Comparison of ENCODE assay signal across 18 cellular contexts in the genomic region with DNA sequence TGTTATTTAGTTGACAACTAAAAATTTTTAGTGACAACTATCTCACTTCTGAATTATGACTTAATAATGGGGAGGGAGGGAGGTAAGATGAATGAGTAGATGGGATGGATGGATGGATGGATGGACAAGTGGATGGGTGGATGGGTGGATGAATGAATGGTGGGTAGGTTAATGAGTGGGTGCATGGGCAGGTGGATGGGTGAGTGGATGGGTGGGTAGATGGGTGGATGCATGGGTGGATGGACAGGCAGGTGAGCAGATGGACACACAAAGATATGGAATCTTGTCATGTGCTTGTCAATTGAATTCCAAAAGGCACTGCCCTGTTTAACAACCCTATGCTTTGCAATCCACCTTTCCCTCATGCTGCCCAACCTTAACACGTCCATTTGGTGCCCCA.
DNase-seq lines count a peak whose midpoint lies in the region; ATAC-seq and TF ChIP-seq lines count a peak whose summit lies in the region.
"Had no signal": no experiment of that assay in that cellular context is flagged by ENCODE, and none has a peak within 500 bp of the region (broad histone marks: within the 10 kb centered on the region; RNA-seq: fewer than 3 reads in every experiment).

No MANE protein-coding gene starts in this region.

- ATAC-seq in memory B cell (ENCODE audit: low read depth): no peak
- ATAC-seq: Right ventricle myocardium inferior had no signal

- no peaks in the 10 kb centered on the region for H3K9me3 ChIP-seq in HEK293 (ENCODE audit: control insufficient read depth, insufficient read depth, low read depth, low read length)
- H3K9me3 ChIP-seq: BLaER1, HAP-1 had no signal

- no peaks in the 10 kb centered on the region for H3K4me1 ChIP-seq in HEK293 (ENCODE audit: control insufficient read depth, insufficient read depth, low read length)

- TF ChIP-seq CTCF in HEK293 (tag by site-specific recombination; IDR thresholded peaks at IDR 0.05) (no peak), coronary artery (IDR thresholded peaks at IDR 0.05) (no peak)

- POLR2A ChIA-PET in HEK293 (lab: Yijun Ruan, JAX): no interaction called here

- H3K4me3 ChIP-seq in HEK293 (ENCODE audit: low read depth, low read length) (no peak overlapping the region), coronary artery (no peak overlapping the region)
- H3K4me3 ChIP-seq: BLaER1, HAP-1, PC-9 had no signal

- CTCF ChIA-PET in HEK293 (lab: Yijun Ruan, JAX): no interaction called here

- H3K9me3 Mint-ChIP-seq in T-helper 2 cell treated with Interferon-gamma antibody and Interleukin-4, amounts not matched to agents 5 μg/mL and 100 μg/mL, for 36 hours: no peaks in the 10 kb centered on the region
- no peaks in the 10 kb centered on the region for H3K9me3 Mint-ChIP-seq in memory B cell
- H3K9me3 Mint-ChIP-seq: IgD-negative memory B cell had no signal

- DNase-seq in T-helper 2 cell treated with Interferon-gamma antibody and Interleukin-4, amounts not matched to agents 5 μg/mL and 100 μg/mL, for 36 hours (ENCODE audit: low spot score): no peak
- DNase-seq in T-helper 2 cell: no peak
- peak; percentile 56 for DNase-seq in coronary artery (ENCODE audit: low spot score)
- DNase-seq in memory B cell (ENCODE audit: low spot score in 2 of 2): no peak
- no peak for DNase-seq in 8988T
- DNase-seq in NCI-H2029 (lab: John Stamatoyannopoulos, UW): no peak
- no peak for DNase-seq in HCEC 1CT
- DNase-seq: DMS153, NCI-H146, NCI-H2107, NCI-H526 treated with DMSO at 0.1 percent for 48 hours had no signal

- peaks cover 0 to 15% of the 10 kb centered on the region in 2 experiments; a peak in 1 of 3 replicates for H3K36me3 ChIP-seq in HEK293 (ENCODE audit: control insufficient read depth in 2 of 2, insufficient read depth in 1 of 2, low read length in 2 of 2)

- H3K36me3 Mint-ChIP-seq in T-helper 2 cell treated with Interferon-gamma antibody and Interleukin-4, amounts not matched to agents 5 μg/mL and 100 μg/mL, for 36 hours (ENCODE audit: low read depth): peaks cover 3% of the 10 kb centered on the region
- peaks cover 6% of the 10 kb centered on the region for H3K36me3 Mint-ChIP-seq in memory B cell
- H3K36me3 Mint-ChIP-seq: IgD-negative memory B cell had no signal

- no peaks in the 10 kb centered on the region for H3K4me1 Mint-ChIP-seq in T-helper 2 cell treated with Interferon-gamma antibody and Interleukin-4, amounts not matched to agents 5 μg/mL and 100 μg/mL, for 36 hours (ENCODE audit: low read depth)
- peaks cover 12% of the 10 kb centered on the region for H3K4me1 Mint-ChIP-seq in memory B cell

- peak overlapping the region; percentile 53 for H3K27ac Mint-ChIP-seq in T-helper 2 cell treated with Interferon-gamma antibody and Interleukin-4, amounts not matched to agents 5 μg/mL and 100 μg/mL, for 36 hours
- peak overlapping the region; percentile 22 for H3K27ac Mint-ChIP-seq in memory B cell
- H3K27ac Mint-ChIP-seq: IgD-negative memory B cell had no signal

- no peak overlapping the region for H3K4me3 Mint-ChIP-seq in T-helper 2 cell treated with Interferon-gamma antibody and Interleukin-4, amounts not matched to agents 5 μg/mL and 100 μg/mL, for 36 hours
- H3K4me3 Mint-ChIP-seq in memory B cell: no peak overlapping the region

- H3K27me3 Mint-ChIP-seq in T-helper 2 cell treated with Interferon-gamma antibody and Interleukin-4, amounts not matched to agents 5 μg/mL and 100 μg/mL, for 36 hours (ENCODE audit: low read depth): no peaks in the 10 kb centered on the region
- no peaks in the 10 kb centered on the region for H3K27me3 Mint-ChIP-seq in memory B cell
- H3K27me3 Mint-ChIP-seq: IgD-negative memory B cell had no signal

- H3K27ac ChIP-seq in HEK293 (ENCODE audit: extremely low read depth, low read depth, low read length) (no peak overlapping the region), coronary artery (no peak overlapping the region)
- H3K27ac ChIP-seq: 22Rv1, BLaER1, PC-9 had no signal

TF ChIP-seq in HEK293, 187 proteins besides CTCF, POLR2A, EP300 and RAD21:
- TF ChIP-seq ZNF366 (tag by site-specific recombination; conservative IDR thresholded peaks at IDR 0.05) (peak; percentile 65; the same call in 1 of the 2 replicates), EGR2 (tag by site-specific recombination; IDR thresholded peaks at IDR 0.05; ENCODE audit: low read depth) (peak; percentile 75; the same call in 1 of the 2 replicates), ZFHX2 (tag by site-specific recombination; conservative IDR thresholded peaks at IDR 0.05) (0 out of 2 replicates have a peak, but pooled peaks have one; percentile 27), KLF1 (tag by site-specific recombination; IDR thresholded peaks at IDR 0.05) (no peak), ZNF157 (tag by site-specific recombination; IDR thresholded peaks at IDR 0.05) (no peak)
TF ChIP-seq in HEK293: peak in this region for 3.
